ENCODE assay signal across 9 cellular contexts in the genomic region with DNA sequence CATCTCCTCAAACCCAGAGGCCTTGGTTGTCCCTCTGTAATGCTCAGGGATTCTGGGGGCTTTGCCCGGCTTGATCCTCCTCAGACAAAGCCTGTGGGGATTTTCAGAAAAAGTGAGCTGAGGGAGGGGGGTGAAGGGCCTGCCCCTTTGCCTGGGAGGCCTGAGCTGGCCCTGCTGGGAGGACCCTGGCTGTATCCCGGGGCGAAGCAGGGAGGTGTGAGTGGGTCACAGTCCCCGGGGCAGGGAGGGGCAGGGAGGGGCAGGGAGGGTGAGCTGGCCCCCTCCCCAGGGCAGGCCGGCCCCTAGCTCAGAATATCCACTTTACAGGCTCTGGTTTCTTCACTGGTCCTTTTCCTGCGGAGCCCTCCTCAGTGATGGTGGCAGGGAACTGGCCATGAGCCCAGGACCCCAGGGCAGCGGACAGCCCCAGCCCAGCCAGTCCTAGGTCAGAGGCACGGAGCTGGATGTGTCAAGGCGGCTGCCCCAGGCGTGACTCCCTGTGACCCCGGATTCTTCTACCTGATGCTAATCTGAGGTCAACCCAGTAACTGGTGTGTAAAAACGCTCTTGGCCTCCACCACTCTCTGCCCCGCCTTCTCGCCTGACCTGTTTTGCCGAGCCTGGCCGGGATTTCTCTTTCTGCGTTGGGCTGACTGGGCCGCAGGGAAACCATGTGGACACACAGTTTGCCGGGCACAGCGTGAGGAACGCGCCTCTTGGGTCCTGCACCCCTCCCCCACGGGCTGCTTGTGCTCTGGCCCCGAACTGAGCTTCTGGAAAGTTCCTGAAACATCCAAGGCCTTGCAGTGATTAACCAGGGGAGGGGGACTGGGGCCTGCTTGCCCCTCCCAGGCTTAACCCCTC. TPM values are rescaled to one million over a fixed set of nuclear protein-coding genes. Genes with fewer than 3 reads are reported as not detected.
DNase-seq lines count a peak whose midpoint lies in the region; TF ChIP-seq lines count a peak whose summit lies in the region.
"Had no signal": no experiment of that assay in that cellular context is flagged by ENCODE, and none has a peak within 500 bp of the region (broad histone marks: within the 10 kb centered on the region; RNA-seq: fewer than 3 reads in every experiment).

No MANE protein-coding gene starts in this region.

- dilution Hi-C loops in mammary epithelial cell (cut with HindIII; ENCODE audit: low sequenced_read_pairs) = no loop called here

- no peaks in the 10 kb centered on the region for H3K27me3 Mint-ChIP-seq in MCF 10A (ENCODE audit: insufficient read depth, unreplicated experiment)
- H3K27me3 Mint-ChIP-seq in endodermal cell (ENCODE audit: insufficient read depth) = no peaks in the 10 kb centered on the region

- H3K9me3 ChIP-seq in mammary epithelial cell (replicated peaks; ENCODE audit: insufficient read depth, low read length) = no peaks in the 10 kb centered on the region
- no peaks in the 10 kb centered on the region for H3K9me3 ChIP-seq in endodermal cell (ENCODE audit: control insufficient read depth, low read length)
- H3K9me3 ChIP-seq in uterus = no peaks in the 10 kb centered on the region

- no peak overlapping the region for H3K4me3 ChIP-seq in mammary epithelial cell (replicated peaks in 1 of 3; ENCODE audit: insufficient read depth in 1 of 3, low read depth in 2 of 3, low read length in 3 of 3)
- H3K4me3 ChIP-seq in endodermal cell (ENCODE audit: low read length) = no peak overlapping the region
- H3K4me3 ChIP-seq in uterus = no peak overlapping the region

- no peak for TF ChIP-seq POLR2A in uterus (IDR thresholded peaks at IDR 0.05)

- H3K27me3 ChIP-seq in mammary epithelial cell (ENCODE audit: insufficient read depth, low read length) (no peaks in the 10 kb centered on the region), endodermal cell (ENCODE audit: control insufficient read depth, insufficient read depth, low read length, poor library complexity, severe bottlenecking) (no peaks in the 10 kb centered on the region), uterus (no peaks in the 10 kb centered on the region)

- no TSS peak for BruUV-seq in MCF 10A (replicated peaks; lab: Mats Ljungman, UMichigan)
- BruUV-seq in mammary epithelial cell (replicated peaks; lab: Mats Ljungman, UMichigan) = no TSS peak

- in situ Hi-C loops in mammary epithelial cell (cut with MboI; ENCODE audit: low sequenced_read_pairs in 2 of 2) = no loop called here

- peaks cover 4% of the 10 kb centered on the region for H3K79me2 ChIP-seq in mammary epithelial cell (ENCODE audit: insufficient read depth, low read length)

- H3K4me1 ChIP-seq in mammary epithelial cell (ENCODE audit: insufficient read depth, low read length) (peaks cover 43% of the 10 kb centered on the region), endodermal cell (ENCODE audit: control insufficient read depth, insufficient read depth, low read length) (peaks cover 23% of the 10 kb centered on the region), uterus (peaks cover 0 to 13% of the 10 kb centered on the region in 2 donors)

- peaks cover 17% of the 10 kb centered on the region for H3K4me1 Mint-ChIP-seq in MCF 10A (ENCODE audit: insufficient read depth, unreplicated experiment)
- H3K4me1 Mint-ChIP-seq in endodermal cell = peaks cover 45% of the 10 kb centered on the region

- CTCF ChIA-PET in MCF 10A (lab: Yijun Ruan, JAX) (interaction anchor here (0.7 to 1.3 kb wide), 2 partner anchors 52 to 144 kb away, joined by 4 read pairs; no protein-coding TSS in a partner anchor), mammary epithelial cell (lab: Charles Lee; ENCODE audit: low non-redundant PET) (no interaction called here)

- H3K27ac ChIP-seq in mammary epithelial cell (ENCODE audit: insufficient read depth, low read depth, low read length) (no peak overlapping the region), endodermal cell (ENCODE audit: low read depth, low read length) (peak overlapping the region; percentile 78), uterus (peak overlapping the region; percentile 68 to 73)

- no peak for DNase-seq in MCF 10A (ENCODE audit: unreplicated experiment)
- no peak for DNase-seq in mammary epithelial cell
- DNase-seq in endodermal cell = peak; percentile 89
- peak; percentile 47 for DNase-seq in midbrain (lab: John Stamatoyannopoulos, UW)
- peak; percentile 69 to 74 for DNase-seq in uterus
- DNase-seq in NCI-H1092 (lab: John Stamatoyannopoulos, UW) = no peak
- DNase-seq in mesenteric fat pad (ENCODE audit: low spot score) = no peak
- no peak for DNase-seq in T-helper 2 cell

- no peak overlapping the region for H3K4me2 ChIP-seq in mammary epithelial cell (ENCODE audit: insufficient read depth, low read depth, low read length)

- H3K27ac Mint-ChIP-seq in MCF 10A (ENCODE audit: low read depth, unreplicated experiment) (peak overlapping the region; percentile 71), endodermal cell (peak overlapping the region; percentile 97)

- H3K9ac ChIP-seq in mammary epithelial cell (ENCODE audit: insufficient read depth, low read length) = no peak overlapping the region
- peak overlapping the region; percentile 38 for H3K9ac ChIP-seq in endodermal cell (ENCODE audit: extremely low read depth, low read length, poor library complexity, severe bottlenecking)

- H4K20me1 ChIP-seq in mammary epithelial cell (ENCODE audit: insufficient read depth, low read length) = no peaks in the 10 kb centered on the region

- peaks cover 39% of the 10 kb centered on the region for H3K36me3 Mint-ChIP-seq in MCF 10A (ENCODE audit: insufficient read depth, unreplicated experiment)
- H3K36me3 Mint-ChIP-seq in endodermal cell (ENCODE audit: low read depth) = peaks cover 4% of the 10 kb centered on the region
- H3K36me3 Mint-ChIP-seq: CD14-positive monocyte had no signal

- H3K9me3 Mint-ChIP-seq in MCF 10A (ENCODE audit: unreplicated experiment) (no peaks in the 10 kb centered on the region), endodermal cell (no peaks in the 10 kb centered on the region)
- H3K9me3 Mint-ChIP-seq: CD14-positive monocyte had no signal

- no peak overlapping the region for H3K4me3 Mint-ChIP-seq in MCF 10A (ENCODE audit: unreplicated experiment)
- peak overlapping the region; percentile 19 for H3K4me3 Mint-ChIP-seq in endodermal cell
- H3K4me3 Mint-ChIP-seq: CD14-positive monocyte had no signal

- H2AFZ ChIP-seq in mammary epithelial cell (ENCODE audit: low read depth, low read length) = no peak overlapping the region

- intact Hi-C loops in MCF 10A (cut with micrococcal nuclease) = no loop called here
- intact Hi-C loops in mammary epithelial cell (cut with micrococcal nuclease) = loop anchor here (10.0 kb wide), 1 partner anchor 191 kb away; no protein-coding TSS in a partner anchor
- intact Hi-C loops in uterus (cut with DNase I; ENCODE audit: low total_unique reads) = no loop called here

- WGBS in mammary epithelial cell (ENCODE audit: low coverage, missing lambda C conversion rate) = 41% methylated on average over 14 of the region's 24 CpGs
- WGBS in endodermal cell (ENCODE audit: insufficient coverage in 1 of 2, insufficient read length in 1 of 2), 2 experiments = 62 to 66% methylated on average over 18 to 24 of the region's 24 CpGs

- no peaks in the 10 kb centered on the region for H3K36me3 ChIP-seq in mammary epithelial cell (ENCODE audit: insufficient read depth, low read length)
- H3K36me3 ChIP-seq in endodermal cell (ENCODE audit: control insufficient read depth, insufficient read depth, low read length) = no peaks in the 10 kb centered on the region
- no peaks in the 10 kb centered on the region for H3K36me3 ChIP-seq in uterus

- POLR2A ChIA-PET in MCF 10A (lab: Yijun Ruan, JAX) = no interaction called here

- TF ChIP-seq CTCF in MCF 10A (IDR thresholded peaks at IDR 0.05; ENCODE audit: unreplicated experiment) (no peak), mammary epithelial cell (conservative IDR thresholded peaks at IDR 0.05 in 1 of 2, IDR thresholded peaks at IDR 0.05 in 1 of 2; ENCODE audit: extremely low read depth in 1 of 2, insufficient read depth in 1 of 2, low read depth in 1 of 2, low read length in 2 of 2) (no peak), endodermal cell (conservative IDR thresholded peaks at IDR 0.05) (no peak), uterus (IDR thresholded peaks at IDR 0.05) (no peak)

RNA-seq across cellular contexts. Expression of gene FASN, which starts 5.8 kb away (rescaled TPM):
- total RNA-seq in MCF 10A (2022) (114 and 120 TPM in 2 replicates), mammary epithelial cell (100 to 1,000 TPM; 126 to 452 TPM), endodermal cell (100 to 1,000 TPM; 371 to 498 TPM), uterus (10 to 100 TPM in 2 of 4 donors, 1 to 10 TPM in 2; 5.3 to 59.4 (median 23.4) TPM), mesenteric fat pad (1,109 TPM)
- 217 TPM for polyA plus RNA-seq in mammary epithelial cell
- polyA minus RNA-seq in mammary epithelial cell = 278 TPM
- 301 TPM for polyA plus RNA-seq in endodermal cell (2013, experiment 1 of 2)
- 312 TPM for polyA plus RNA-seq in endodermal cell (2013, experiment 2 of 2)

RNA-seq across cellular contexts. Expression of gene DUS1L, which starts 38.2 kb away (rescaled TPM):
- 116 and 123 TPM in 2 replicates for total RNA-seq in MCF 10A (2022)
- total RNA-seq in mammary epithelial cell = 10 to 100 TPM; 59.0 to 94.2 TPM
- 65.9 TPM for polyA plus RNA-seq in mammary epithelial cell
- 74.3 TPM for polyA minus RNA-seq in mammary epithelial cell
- 100 to 1,000 TPM in 1 of 2 donors, 10 to 100 TPM in 1; 85.3 to 108 TPM for total RNA-seq in endodermal cell
- 74.8 TPM for polyA plus RNA-seq in endodermal cell (2013, experiment 1 of 2)
- polyA plus RNA-seq in endodermal cell (2013, experiment 2 of 2) = 69.5 TPM
- total RNA-seq in uterus = 10 to 100 TPM; 30.2 to 70.6 (median 46.5) TPM
- total RNA-seq in mesenteric fat pad = 103 TPM

RNA-seq across cellular contexts. Expression of gene GPS1, which starts 52.1 kb away (rescaled TPM):
- 96.6 and 100 TPM in 2 replicates for total RNA-seq in MCF 10A (2022)
- 10 to 100 TPM; 84.2 to 98.2 TPM for total RNA-seq in mammary epithelial cell
- polyA plus RNA-seq in mammary epithelial cell = 103 TPM
- 65.6 TPM for polyA minus RNA-seq in mammary epithelial cell
- total RNA-seq in endodermal cell = 100 to 1,000 TPM; 152 to 153 TPM
- polyA plus RNA-seq in endodermal cell (2013, experiment 1 of 2) = 128 TPM
- 119 TPM for polyA plus RNA-seq in endodermal cell (2013, experiment 2 of 2)
- total RNA-seq in uterus = 100 to 1,000 TPM in 1 of 4 donors, 10 to 100 TPM in 3; 76.0 to 326 (median 85.6) TPM
- total RNA-seq in mesenteric fat pad = 85.8 TPM

RNA-seq across cellular contexts. Expression of gene RFNG, which starts 52.2 kb away (rescaled TPM):
- total RNA-seq in MCF 10A (2022) (37.9 and 38.0 TPM in 2 replicates), mammary epithelial cell (10 to 100 TPM; 37.7 to 38.2 TPM), endodermal cell (10 to 100 TPM; 46.3 to 54.5 TPM), uterus (10 to 100 TPM; 11.8 to 33.7 (median 23.3) TPM), mesenteric fat pad (46.1 TPM)
- 13.6 TPM for polyA plus RNA-seq in mammary epithelial cell
- 21.2 TPM for polyA minus RNA-seq in mammary epithelial cell
- polyA plus RNA-seq in endodermal cell (2013, experiment 1 of 2) = 44.6 TPM
- 43.4 TPM for polyA plus RNA-seq in endodermal cell (2013, experiment 2 of 2)

Comparison
In these comparisons a context has a peak if more than half of its experiments do, and no peak if none do; other contexts are left out.
1. DNase-seq: peak in endodermal cell (single experiment), midbrain (single experiment) and uterus (2 of 2); none in MCF 10A (single experiment), mammary epithelial cell (single experiment), NCI-H1092 (single experiment), mesenteric fat pad (single experiment) and T-helper 2 cell (0 of 5).